Comparison of ENCODE assay signal across 8 cellular contexts in the genomic region with DNA sequence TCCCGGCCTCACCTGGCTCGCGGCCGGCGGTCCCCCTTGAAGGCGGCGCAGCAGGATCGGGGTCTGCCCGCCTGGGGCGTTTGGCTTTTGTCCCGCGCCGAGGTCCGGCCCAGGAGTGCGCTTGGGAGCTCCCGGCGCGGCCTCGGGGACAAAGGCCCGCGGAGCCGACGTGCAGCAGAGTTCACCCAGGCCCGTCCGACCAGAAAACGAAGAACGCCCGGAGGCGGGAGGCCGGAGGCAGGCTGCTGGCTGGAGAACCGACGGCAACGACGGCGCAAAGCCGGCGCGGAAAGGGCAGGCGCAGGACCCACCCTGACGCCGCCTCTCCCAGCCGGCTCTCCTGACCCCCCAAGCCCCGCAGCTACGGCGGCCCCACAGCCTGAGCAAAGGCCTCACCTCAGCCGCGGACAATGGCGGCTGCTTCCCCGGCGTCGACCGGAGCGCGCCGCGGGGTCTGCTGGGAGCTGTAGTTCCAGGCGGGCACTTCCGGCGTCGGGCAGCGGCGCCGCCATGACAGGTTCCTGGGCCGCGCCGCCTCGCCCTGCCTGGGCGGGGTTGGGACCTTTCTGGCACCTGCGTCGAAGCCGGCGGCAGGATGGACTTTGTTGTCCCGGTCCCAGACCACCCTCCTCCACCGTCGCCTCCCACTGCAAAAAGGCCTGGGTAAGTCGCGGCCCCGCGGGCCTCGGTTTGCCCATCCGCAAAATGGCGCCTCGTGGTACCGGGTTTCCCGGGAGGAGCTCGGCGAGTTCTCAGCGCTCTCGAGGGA. TPM values are rescaled to one million over a fixed set of nuclear protein-coding genes. Genes with fewer than 3 reads are reported as not detected.
DNase-seq lines count a peak whose midpoint lies in the region; ATAC-seq and TF ChIP-seq lines count a peak whose summit lies in the region.

A gene (minus strand): TSS at position 437 of the 769 bp plus-strand sequence. CDS start 1,501 bp downstream, outside the sequence.

- peak within 1 kb of the TSS; percentile 76 for H3K27ac Mint-ChIP-seq in chondrocyte (ENCODE audit: unreplicated experiment)

- peaks cover 31% of the 10 kb centered on the region for H3K4me1 Mint-ChIP-seq in chondrocyte (ENCODE audit: low read depth)

- peak within 1 kb of the TSS; percentile 79 for H3K4me3 Mint-ChIP-seq in chondrocyte (ENCODE audit: unreplicated experiment)

- DNase-seq in NCI-H2081 (lab: John Stamatoyannopoulos, UW) (peak; percentile 67 to 86), NCI-H2081 treated with DMSO at 0.1 percent for 48 hours (lab: John Stamatoyannopoulos, UW) (no peak), NCI-H2171 (lab: John Stamatoyannopoulos, UW) (peak; percentile 80), chondrocyte (ENCODE audit: low spot score) (peak; percentile 97), kidney glomerular epithelial cell (lab: John Stamatoyannopoulos, UW) (peak; percentile 61)
- peak; percentile 77 for DNase-seq in activated CD4-positive, alpha-beta T cell treated with anti-CD3 and anti-CD28 coated beads for 1 hour
- peak; percentile 88 for DNase-seq in stimulated activated CD4-positive, alpha-beta T cell treated with anti-CD3 and anti-CD28 coated beads, Interleukin-15, amount 100 ng/mL, for 24 hours

- peaks cover 64% of the 10 kb centered on the region for H3K9me3 Mint-ChIP-seq in chondrocyte (ENCODE audit: low read depth)

- TF ChIP-seq CTCF in chondrocyte (IDR thresholded peaks at IDR 0.05), result peak; percentile 14

- H3K36me3 Mint-ChIP-seq in chondrocyte (ENCODE audit: low read depth), result peaks cover 81% of the 10 kb centered on the region

- peak; percentile 87 for ATAC-seq in HG03039 (IDR thresholded peaks at IDR 0.05; ENCODE audit: unreplicated experiment)

- H3K27me3 Mint-ChIP-seq in chondrocyte (ENCODE audit: low read depth), result no peaks in the 10 kb centered on the region

RNA-seq across cellular contexts. Expression of the gene that starts here (rescaled TPM):
- 10.8 to 15.9 TPM (median 11.4 TPM) in 3 replicates for total RNA-seq in chondrocyte
